ENCODE assay signal across 22 cellular contexts in genomic region chr2:127769587-127769986, GRCh38. TPM values are rescaled to one million over a fixed set of nuclear protein-coding genes. Genes with fewer than 3 reads are reported as not detected.
A peak's percentile ranks its signal among the peaks of the same experiment; 100 is the strongest.
DNase-seq lines count a peak whose midpoint lies in the region; ATAC-seq and TF ChIP-seq lines count a peak whose summit lies in the region.
"Had no signal": no experiment of that assay in that cellular context is flagged by ENCODE, and none has a peak within 500 bp of the region (broad histone marks: within the 10 kb centered on the region; RNA-seq: fewer than 3 reads in every experiment).

No MANE protein-coding gene starts in this region.

- H3K36me3 Mint-ChIP-seq in CD8-positive, alpha-beta memory T cell: peaks cover 0 to 57% (median 22%) of the 10 kb centered on the region in 3 donors
- no peaks in the 10 kb centered on the region for H3K36me3 Mint-ChIP-seq in neural crest cell (ENCODE audit: low read depth)
- peaks cover 29% of the 10 kb centered on the region for H3K36me3 Mint-ChIP-seq in activated naive CD4-positive, alpha-beta T cell treated with anti-CD3 and anti-CD28 coated beads, Interleukin-2, amount 10 ng/mL, durations not matched to agents 7 days and 5 days

- 93% methylated on average over 2 of the region's 2 CpGs for WGBS in prostate gland

- peak overlapping the region in 6 of 8 donors; percentile 20 to 87 (median 50) for H3K27ac Mint-ChIP-seq in CD8-positive, alpha-beta memory T cell
- H3K27ac Mint-ChIP-seq in neural crest cell (ENCODE audit: unreplicated experiment): peak overlapping the region; percentile 89
- no peak overlapping the region for H3K27ac Mint-ChIP-seq in activated naive CD4-positive, alpha-beta T cell treated with anti-CD3 and anti-CD28 coated beads, Interleukin-2, amount 10 ng/mL, durations not matched to agents 7 days and 5 days
- H3K27ac Mint-ChIP-seq: activated naive CD8-positive, alpha-beta T cell treated with anti-CD3 and anti-CD28 coated beads, Interleukin-2, amount 10 ng/mL, durations not matched to agents 7 days and 5 days; activated T-cell treated with anti-CD3 and anti-CD28 coated beads, Interleukin-2, amount 50 U/mL, for 72 hours; T-helper 1 cell treated with Interleukin-12 subunit alpha and Interleukin-12 subunit beta and Interleukin-4 antibody, amounts not matched to agents 30 μg/mL and 1 μg/mL, for 36 hours had no signal

- H3K27me3 Mint-ChIP-seq in CD8-positive, alpha-beta memory T cell: no peaks in the 10 kb centered on the region
- H3K27me3 Mint-ChIP-seq in neural crest cell (ENCODE audit: low read depth): no peaks in the 10 kb centered on the region
- no peaks in the 10 kb centered on the region for H3K27me3 Mint-ChIP-seq in activated naive CD4-positive, alpha-beta T cell treated with anti-CD3 and anti-CD28 coated beads, Interleukin-2, amount 10 ng/mL, durations not matched to agents 7 days and 5 days
- H3K27me3 Mint-ChIP-seq: activated naive CD8-positive, alpha-beta T cell treated with anti-CD3 and anti-CD28 coated beads, Interleukin-2, amount 10 ng/mL, durations not matched to agents 7 days and 5 days had no signal

- POLR2A ChIA-PET in CD8-positive, alpha-beta memory T cell (lab: Charles Lee): no interaction called here
- POLR2A ChIA-PET in HEK293 (lab: Yijun Ruan, JAX): no interaction called here

- no peak for TF ChIP-seq POLR2A in prostate gland (IDR thresholded peaks at IDR 0.05)

- CTCF ChIA-PET in CD8-positive, alpha-beta memory T cell (lab: Charles Lee): no interaction called here
- CTCF ChIA-PET in HEK293 (lab: Yijun Ruan, JAX): no interaction called here
- CTCF ChIA-PET in activated naive CD4-positive, alpha-beta T cell treated with anti-CD3 and anti-CD28 coated beads, Interleukin-2, amount 10 ng/mL, durations not matched to agents 7 days and 5 days (lab: Charles Lee): no interaction called here

- H3K36me3 ChIP-seq in CD8-positive, alpha-beta memory T cell (ENCODE audit: insufficient read depth, low read length): peaks cover 35% of the 10 kb centered on the region
- H3K36me3 ChIP-seq in HEK293 (ENCODE audit: control insufficient read depth in 2 of 2, insufficient read depth in 1 of 2, low read length in 2 of 2) (peaks cover 45 to 50% of the 10 kb centered on the region in 2 experiments), WERI-Rb-1 (peaks cover 57% of the 10 kb centered on the region), prostate gland (peaks cover under 1 to 3% of the 10 kb centered on the region in 2 donors)

- ATAC-seq in HG02938 (IDR thresholded peaks at IDR 0.05; ENCODE audit: unreplicated experiment): no peak
- ATAC-seq: activated T-cell treated with anti-CD3 and anti-CD28 coated beads, Interleukin-2, amount 50 U/mL, for 72 hours; body of pancreas; K562 had no signal

- intact Hi-C loops in prostate gland (cut with DNase I): no loop called here

- no peak overlapping the region for H3K27ac ChIP-seq in CD8-positive, alpha-beta memory T cell (ENCODE audit: low read depth, low read length)
- H3K27ac ChIP-seq in HEK293 (ENCODE audit: extremely low read depth, low read depth, low read length): no peak overlapping the region
- H3K27ac ChIP-seq in WERI-Rb-1: peak overlapping the region; percentile 33; the same call in 1 of the 2 replicates
- H3K27ac ChIP-seq in prostate gland: no peak overlapping the region
- H3K27ac ChIP-seq: body of pancreas, neutrophil, PC-9, SJCRH30, spleen, upper lobe of left lung, VCaP had no signal

- no peak overlapping the region for H3K4me3 Mint-ChIP-seq in CD8-positive, alpha-beta memory T cell
- H3K4me3 Mint-ChIP-seq in neural crest cell: no peak overlapping the region
- H3K4me3 Mint-ChIP-seq in activated naive CD4-positive, alpha-beta T cell treated with anti-CD3 and anti-CD28 coated beads, Interleukin-2, amount 10 ng/mL, durations not matched to agents 7 days and 5 days: no peak overlapping the region
- H3K4me3 Mint-ChIP-seq: activated naive CD8-positive, alpha-beta T cell treated with anti-CD3 and anti-CD28 coated beads, Interleukin-2, amount 10 ng/mL, durations not matched to agents 7 days and 5 days; activated T-cell treated with anti-CD3 and anti-CD28 coated beads, Interleukin-2, amount 50 U/mL, for 72 hours; T-helper 1 cell treated with Interleukin-12 subunit alpha and Interleukin-12 subunit beta and Interleukin-4 antibody, amounts not matched to agents 30 μg/mL and 1 μg/mL, for 36 hours had no signal

- H3K27me3 ChIP-seq in CD8-positive, alpha-beta memory T cell (ENCODE audit: insufficient read depth, low read length, poor library complexity, severe bottlenecking): no peaks in the 10 kb centered on the region
- no peaks in the 10 kb centered on the region for H3K27me3 ChIP-seq in WERI-Rb-1 (ENCODE audit: insufficient read depth, low read depth, severe bottlenecking)
- no peaks in the 10 kb centered on the region for H3K27me3 ChIP-seq in prostate gland (replicated peaks; ENCODE audit: insufficient read depth)
- H3K27me3 ChIP-seq: body of pancreas, neutrophil, SJCRH30, spleen, upper lobe of left lung had no signal

- no peaks in the 10 kb centered on the region for H3K9me3 ChIP-seq in CD8-positive, alpha-beta memory T cell (ENCODE audit: low read length)
- H3K9me3 ChIP-seq in HEK293 (ENCODE audit: control insufficient read depth, insufficient read depth, low read depth, low read length) (no peaks in the 10 kb centered on the region), WERI-Rb-1 (ENCODE audit: severe bottlenecking) (no peaks in the 10 kb centered on the region), prostate gland (no peaks in the 10 kb centered on the region)
- H3K9me3 ChIP-seq: body of pancreas, neutrophil, SJCRH30, spleen, upper lobe of left lung had no signal

- no peak for DNase-seq in CD8-positive, alpha-beta memory T cell
- DNase-seq in WERI-Rb-1 (no peak), neural crest cell (ENCODE audit: low read depth, low spot score) (no peak), prostate gland (ENCODE audit: low spot score) (no peak)
- no peak for DNase-seq in activated naive CD4-positive, alpha-beta T cell treated with anti-CD3 and anti-CD28 coated beads, Interleukin-2, amount 10 ng/mL, durations not matched to agents 7 days and 5 days
- DNase-seq: activated CD8-positive, alpha-beta memory T cell treated with anti-CD3 and anti-CD28 coated beads for 24 hours; activated naive CD8-positive, alpha-beta T cell treated with anti-CD3 and anti-CD28 coated beads, Interleukin-2, amount 10 ng/mL, durations not matched to agents 7 days and 5 days; activated T-cell treated with anti-CD3 and anti-CD28 coated beads, Interleukin-2, amount 50 U/mL, for 72 hours; body of pancreas; EL; NCI-H1694; PC-9; SJCRH30; spleen; stimulated activated CD4-positive, alpha-beta T cell treated with anti-CD3 and anti-CD28 coated beads, Interleukin-4, amount 100 ng/mL, for 4 hours; upper lobe of left lung had no signal

- no peaks in the 10 kb centered on the region for H3K4me1 ChIP-seq in CD8-positive, alpha-beta memory T cell (ENCODE audit: insufficient read depth, low read length)
- H3K4me1 ChIP-seq in HEK293 (ENCODE audit: control insufficient read depth, insufficient read depth, low read length): peaks cover 3% of the 10 kb centered on the region
- no peaks in the 10 kb centered on the region for H3K4me1 ChIP-seq in prostate gland (replicated peaks)
- H3K4me1 ChIP-seq: body of pancreas, SJCRH30, upper lobe of left lung had no signal

- TF ChIP-seq CTCF in HEK293 (tag by site-specific recombination; IDR thresholded peaks at IDR 0.05) (no peak), WERI-Rb-1 (IDR thresholded peaks at IDR 0.05; ENCODE audit: low read depth, low read length) (no peak), neural crest cell (conservative IDR thresholded peaks at IDR 0.05) (no peak), prostate gland (IDR thresholded peaks at IDR 0.05) (no peak)

- no peak overlapping the region for H3K4me3 ChIP-seq in CD8-positive, alpha-beta memory T cell (ENCODE audit: low read length)
- H3K4me3 ChIP-seq in HEK293 (ENCODE audit: low read depth, low read length): no peak overlapping the region
- no peak overlapping the region for H3K4me3 ChIP-seq in WERI-Rb-1 (ENCODE audit: low read depth, low read length)
- no peak overlapping the region for H3K4me3 ChIP-seq in prostate gland
- H3K4me3 ChIP-seq: body of pancreas, K562, PC-9, SJCRH30, spleen, upper lobe of left lung had no signal

- H3K9me3 Mint-ChIP-seq in CD8-positive, alpha-beta memory T cell: no peaks in the 10 kb centered on the region
- H3K9me3 Mint-ChIP-seq in neural crest cell: no peaks in the 10 kb centered on the region
- H3K9me3 Mint-ChIP-seq in activated naive CD4-positive, alpha-beta T cell treated with anti-CD3 and anti-CD28 coated beads, Interleukin-2, amount 10 ng/mL, durations not matched to agents 7 days and 5 days: no peaks in the 10 kb centered on the region
- H3K9me3 Mint-ChIP-seq: activated naive CD8-positive, alpha-beta T cell treated with anti-CD3 and anti-CD28 coated beads, Interleukin-2, amount 10 ng/mL, durations not matched to agents 7 days and 5 days; activated T-cell treated with anti-CD3 and anti-CD28 coated beads, Interleukin-2, amount 50 U/mL, for 72 hours; T-helper 1 cell treated with Interleukin-12 subunit alpha and Interleukin-12 subunit beta and Interleukin-4 antibody, amounts not matched to agents 30 μg/mL and 1 μg/mL, for 36 hours had no signal

- peaks cover 11 to 31% (median 25%) of the 10 kb centered on the region in 3 donors for H3K4me1 Mint-ChIP-seq in CD8-positive, alpha-beta memory T cell
- peaks cover 7% of the 10 kb centered on the region for H3K4me1 Mint-ChIP-seq in neural crest cell
- H3K4me1 Mint-ChIP-seq in activated naive CD4-positive, alpha-beta T cell treated with anti-CD3 and anti-CD28 coated beads, Interleukin-2, amount 10 ng/mL, durations not matched to agents 7 days and 5 days: peaks cover 3% of the 10 kb centered on the region

TF ChIP-seq in HEK293, 187 proteins besides CTCF, POLR2A, EP300 and RAD21:
- peak; percentile 44; the same call in 1 of the 2 replicates for TF ChIP-seq PRDM1 (tag by site-specific recombination; IDR thresholded peaks at IDR 0.05)
- no peak for TF ChIP-seq ZNF692 (tag by site-specific recombination; IDR thresholded peaks at IDR 0.05)
- no peak for TF ChIP-seq REPIN1 (tag by site-specific recombination; IDR thresholded peaks at IDR 0.05; ENCODE audit: low read depth)

RNA-seq across cellular contexts. Expression of gene WDR33, which starts 41.4 kb away (rescaled TPM):
- 10 to 100 TPM; 84.8 to 88.1 TPM for total RNA-seq in CD8-positive, alpha-beta memory T cell
- 51.6 TPM for polyA plus RNA-seq in CD8-positive, alpha-beta memory T cell
- 72.4 and 80.5 TPM in 2 replicates for total RNA-seq in neural crest cell
- total RNA-seq in prostate gland: 10 to 100 TPM; 25.4 to 41.9 TPM
